1 cellular context compared by ENCODE assay signal in the genomic region with DNA sequence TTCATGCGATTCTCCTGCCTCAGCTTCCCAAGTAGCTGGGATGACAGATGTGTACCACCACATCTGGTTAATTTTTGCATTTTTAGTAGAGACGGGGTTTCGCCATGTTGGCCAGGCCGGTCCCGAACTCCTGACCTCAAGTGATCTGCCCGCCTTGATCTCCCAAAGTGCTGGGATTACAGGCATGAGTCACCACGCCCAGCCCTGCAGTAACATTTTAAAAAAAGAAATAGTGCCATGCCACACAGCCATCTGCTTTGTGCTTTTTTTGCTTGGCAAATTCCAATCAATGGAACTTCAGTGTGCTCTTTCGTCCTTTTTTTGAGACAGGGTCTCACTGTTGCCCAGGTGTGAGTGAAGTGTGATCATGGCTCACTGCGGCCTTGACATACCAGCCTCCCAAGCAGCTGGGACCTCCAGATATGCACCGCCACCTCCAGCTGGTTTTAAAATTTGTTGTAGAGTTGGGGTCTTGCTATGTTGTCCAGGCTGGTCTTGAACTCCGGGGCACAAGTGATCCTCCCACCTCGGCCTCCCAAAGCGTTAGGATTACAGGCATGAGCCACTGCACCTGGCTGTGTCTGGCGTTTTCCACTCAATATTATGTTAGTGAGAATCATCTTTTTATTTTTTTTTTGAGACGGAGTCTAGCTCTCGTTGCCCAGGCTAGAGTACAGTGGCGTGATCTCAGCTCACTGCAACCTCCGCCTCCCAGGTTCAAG.
TF ChIP-seq lines count a peak whose summit lies in the region.

No MANE protein-coding gene starts in this region.

TF ChIP-seq in HEK293, 187 proteins besides CTCF, POLR2A, EP300 and RAD21 (continued from another document):
- no peak for TF ChIP-seq KLF8 (tag by site-specific recombination; IDR thresholded peaks at IDR 0.05)
- TF ChIP-seq ZNF121 (tag by site-specific recombination; IDR thresholded peaks at IDR 0.05) = peak; percentile 98
- TF ChIP-seq GLI2 (tag by site-specific recombination; IDR thresholded peaks at IDR 0.05; ENCODE audit: borderline replicate concordance, low read depth) = no peak
